ENCODE assay signal across 30 cellular contexts in genomic region chr1:81949421-81949820, GRCh38.
DNase-seq lines count a peak whose midpoint lies in the region; ATAC-seq, FAIRE-seq and TF ChIP-seq lines count a peak whose summit lies in the region.
"Had no signal": no experiment of that assay in that cellular context is flagged by ENCODE, and none has a peak within 500 bp of the region (broad histone marks: within the 10 kb centered on the region; RNA-seq: fewer than 3 reads in every experiment).

No MANE protein-coding gene starts in this region.

- dilution Hi-C loops in keratinocyte (cut with MboI; ENCODE audit: extremely low pct_ligation_motif_present, low sequenced_read_pairs), result no loop called here

- H3K27ac ChIP-seq in HUES6 (ENCODE audit: low read depth, low read length) (peak overlapping the region; percentile 39; the same call in 1 of the 2 replicates), RWPE2 (ENCODE audit: poor library complexity, severe bottlenecking) (no peak overlapping the region), keratinocyte (ENCODE audit: control insufficient read depth, insufficient read depth, low read length) (no peak overlapping the region), GM23248 (no peak overlapping the region)
- H3K27ac ChIP-seq: adrenal gland; BLaER1 treated with 17β-estradiol and CSF1 and Interleukin-3, amounts not matched to agents 10 nM and 100 nM; body of pancreas; gastrocnemius medialis; pancreas; skin epidermis; upper lobe of left lung had no signal

- H3K9me3 ChIP-seq in HUES6 (ENCODE audit: control insufficient read depth, insufficient read depth, low read depth, low read length) (no peaks in the 10 kb centered on the region), RWPE2 (ENCODE audit: severe bottlenecking) (no peaks in the 10 kb centered on the region), keratinocyte (ENCODE audit: control insufficient read depth, low read depth, low read length) (no peaks in the 10 kb centered on the region), GM23248 (ENCODE audit: low read depth) (no peaks in the 10 kb centered on the region)
- H3K9me3 ChIP-seq: adrenal gland; BLaER1 treated with 17β-estradiol and CSF1 and Interleukin-3, amounts not matched to agents 10 nM and 100 nM; body of pancreas; gastrocnemius medialis; pancreas; upper lobe of left lung had no signal

- ATAC-seq in RWPE2 (ENCODE audit: low read depth), result peak; percentile 56; the same call in 2 of the 3 replicates
- no peak for ATAC-seq in GM19452 (IDR thresholded peaks at IDR 0.05; ENCODE audit: unreplicated experiment)
- ATAC-seq in GM18498 (IDR thresholded peaks at IDR 0.05; ENCODE audit: unreplicated experiment), result no peak
- ATAC-seq: activated T-helper 17 cell treated with anti-CD3 and anti-CD28 coated beads, Interleukin-2, amount 50 U/mL, for 72 hours; body of pancreas; gastrocnemius medialis; pancreas; stimulated activated naive B cell treated with anti-CD40 and anti-IgM and Interleukin-4, amounts not matched to agents 10 μg/mL and 1 μg/mL and 100 μg/mL, for 72 hours had no signal

- H3K9me2 ChIP-seq in GM23248 (ENCODE audit: insufficient read depth), result no peaks in the 10 kb centered on the region

- H3K79me2 ChIP-seq in keratinocyte (ENCODE audit: control insufficient read depth, insufficient read depth, low read length), result no peaks in the 10 kb centered on the region
- H3K79me2 ChIP-seq in GM23248 (ENCODE audit: insufficient read depth), result no peaks in the 10 kb centered on the region

- H3K4me1 ChIP-seq in HUES6 (ENCODE audit: control insufficient read depth, insufficient read depth, low read length) (0 out of 2 replicates have a peak, but pooled peaks cover 2% of the 10 kb centered on the region), RWPE2 (ENCODE audit: insufficient read depth, poor library complexity, severe bottlenecking) (peaks cover 9% of the 10 kb centered on the region), keratinocyte (ENCODE audit: control insufficient read depth, extremely low read depth, insufficient read depth, low read length) (no peaks in the 10 kb centered on the region), GM23248 (ENCODE audit: insufficient read depth) (no peaks in the 10 kb centered on the region)
- H3K4me1 ChIP-seq: body of pancreas, pancreas had no signal

- no peak overlapping the region for H3K4me3 ChIP-seq in HUES6 (ENCODE audit: low read depth, low read length)
- no peak overlapping the region for H3K4me3 ChIP-seq in RWPE2 (ENCODE audit: severe bottlenecking)
- H3K4me3 ChIP-seq in keratinocyte (ENCODE audit: control insufficient read depth in 2 of 3, extremely low read depth in 1 of 3, insufficient read depth in 2 of 3, low read depth in 1 of 3, low read length in 3 of 3), result no peak overlapping the region
- H3K4me3 ChIP-seq in GM23248, result no peak overlapping the region
- H3K4me3 ChIP-seq: adrenal gland; BLaER1 treated with 17β-estradiol and CSF1 and Interleukin-3, amounts not matched to agents 10 nM and 100 nM; body of pancreas; gastrocnemius medialis; lung; pancreas; skin epidermis; upper lobe of left lung had no signal

- WGBS in GM23248 (ENCODE audit: low coverage in 1 of 2, low lambda C conversion rate in 2 of 2, missing lambda C conversion rate in 2 of 2), 2 experiments, result 95 to 98% methylated on average over 4 of the region's 4 CpGs

- TF ChIP-seq CTCF in D721Med (IDR thresholded peaks at IDR 0.05; ENCODE audit: insufficient read depth, missing control alignments), result no peak
- TF ChIP-seq CTCF in RWPE2 (IDR thresholded peaks at IDR 0.05; ENCODE audit: poor library complexity, severe bottlenecking), result no peak
- no peak for TF ChIP-seq CTCF in keratinocyte (optimal IDR thresholded peaks at IDR 0.05 in 1 of 3, IDR thresholded peaks at IDR 0.05 in 1 of 3, conservative IDR thresholded peaks at IDR 0.05 in 1 of 3; ENCODE audit: extremely low read depth in 1 of 3, insufficient read depth in 2 of 3, low read length in 3 of 3)

- H3K27me3 ChIP-seq in HUES6 (ENCODE audit: control insufficient read depth, insufficient read depth, low read length) (no peaks in the 10 kb centered on the region), RWPE2 (ENCODE audit: insufficient read depth, poor library complexity, severe bottlenecking) (no peaks in the 10 kb centered on the region), keratinocyte (ENCODE audit: control insufficient read depth, extremely low read depth, insufficient read depth, low read length) (no peaks in the 10 kb centered on the region), GM23248 (replicated peaks; ENCODE audit: insufficient read depth) (no peaks in the 10 kb centered on the region)
- H3K27me3 ChIP-seq: adrenal gland; BLaER1 treated with 17β-estradiol and CSF1 and Interleukin-3, amounts not matched to agents 10 nM and 100 nM; body of pancreas; gastrocnemius medialis; pancreas; upper lobe of left lung had no signal

- H3K9me1 ChIP-seq in keratinocyte (ENCODE audit: control insufficient read depth, extremely low read depth, insufficient read depth, low read length), result no peaks in the 10 kb centered on the region

- H2AFZ ChIP-seq in keratinocyte (ENCODE audit: control insufficient read depth, low read length) (peak overlapping the region; percentile 75), GM23248 (no peak overlapping the region)

- in situ Hi-C loops in GM23248 (cut with MboI), result no loop called here

- no peaks in the 10 kb centered on the region for H3F3A ChIP-seq in GM23248 (ENCODE audit: insufficient read depth)

- DNase-seq in D721Med (ENCODE audit: insufficient read length, low spot score), result no peak
- no peak for DNase-seq in RWPE2 (ENCODE audit: low spot score)
- no peak for DNase-seq in keratinocyte (ENCODE audit: low read depth, low spot score)
- DNase-seq in GOT3 (lab: John Stamatoyannopoulos, UW), result no peak
- DNase-seq in GM23248, result no peak
- DNase-seq: activated CD4-positive, alpha-beta memory T cell treated with anti-CD3 and anti-CD28 coated beads, Interleukin-2, amount 10 ng/mL, durations not matched to agents 7 days and 5 days; activated CD4-positive, alpha-beta T cell treated with anti-CD3 and anti-CD28 coated beads for 1 hour; activated CD8-positive, alpha-beta memory T cell treated with anti-CD3 and anti-CD28 coated beads, Interleukin-2, amount 50 U/mL, for 48 hours; activated naive CD4-positive, alpha-beta T cell treated with anti-CD3 and anti-CD28 coated beads, Interleukin-2, amount 10 ng/mL, durations not matched to agents 7 days and 5 days; body of pancreas; dorsolateral prefrontal cortex; gastrocnemius medialis; GF-D8; NCI-H1092; NCI-H2107; NCI-H510A treated with DMSO at 0.1 percent for 48 hours; OCI-M1; pancreas; stimulated activated naive B cell treated with anti-CD40 and anti-IgM and Interleukin-4, amounts not matched to agents 10 μg/mL and 1 μg/mL and 100 μg/mL, for 72 hours; substantia nigra; upper lobe of left lung had no signal

- FAIRE-seq in D721Med (lab: Jason Lieb, UNC), result peak; percentile 6
- FAIRE-seq in keratinocyte (lab: Jason Lieb, UNC), result peak; percentile 73
- FAIRE-seq: H1, pancreas had no signal

- H4K20me1 ChIP-seq in keratinocyte (ENCODE audit: control insufficient read depth, extremely low read depth, insufficient read depth, low read length), result no peaks in the 10 kb centered on the region
- no peaks in the 10 kb centered on the region for H4K20me1 ChIP-seq in GM23248 (ENCODE audit: insufficient read depth)
- H4K20me1 ChIP-seq: BLaER1 treated with 17β-estradiol and CSF1 and Interleukin-3, amounts not matched to agents 10 nM and 100 nM had no signal

- no peak overlapping the region for H3K9ac ChIP-seq in HUES6 (ENCODE audit: low read length)
- no peak overlapping the region for H3K9ac ChIP-seq in keratinocyte (ENCODE audit: control insufficient read depth, extremely low read depth, insufficient read depth, low read length)
- H3K9ac ChIP-seq in GM23248, result no peak overlapping the region
- H3K9ac ChIP-seq: BLaER1 treated with 17β-estradiol and CSF1 and Interleukin-3, amounts not matched to agents 10 nM and 100 nM had no signal

- H3K4me2 ChIP-seq in keratinocyte (ENCODE audit: control insufficient read depth, extremely low read depth, insufficient read depth, low read depth, low read length) (no peak overlapping the region), GM23248 (ENCODE audit: unreplicated experiment) (no peak overlapping the region)

- H3K36me3 ChIP-seq in HUES6 (ENCODE audit: control insufficient read depth, insufficient read depth, low read length), result peaks cover 39% of the 10 kb centered on the region
- H3K36me3 ChIP-seq in RWPE2 (ENCODE audit: low read depth), result no peaks in the 10 kb centered on the region
- no peaks in the 10 kb centered on the region for H3K36me3 ChIP-seq in keratinocyte (ENCODE audit: control insufficient read depth in 2 of 2, extremely low read depth in 1 of 2, insufficient read depth in 2 of 2, low read length in 2 of 2)
- H3K36me3 ChIP-seq in GM23248 (ENCODE audit: low read depth), result peaks cover 8% of the 10 kb centered on the region; the same call in 1 of the 2 replicates
- H3K36me3 ChIP-seq: BLaER1 treated with 17β-estradiol and CSF1 and Interleukin-3, amounts not matched to agents 10 nM and 100 nM; gastrocnemius medialis; pancreas had no signal
